In genomic region chr5:148957591-148958202, GRCh38 we compare ENCODE assay signal across 8 cellular contexts.
DNase-seq lines count a peak whose midpoint lies in the region; ATAC-seq and TF ChIP-seq lines count a peak whose summit lies in the region.

No MANE protein-coding gene starts in this region.

- no peaks in the 10 kb centered on the region for H3K9me3 Mint-ChIP-seq in CD8-positive, alpha-beta T cell

- no peak for TF ChIP-seq POLR2A in gastrocnemius medialis (IDR thresholded peaks at IDR 0.05)
- TF ChIP-seq POLR2A in GM18505 (IDR thresholded peaks at IDR 0.05; ENCODE audit: borderline replicate concordance, extremely low read depth, insufficient read depth, insufficient read length): no peak

- H3K4me1 Mint-ChIP-seq in CD8-positive, alpha-beta T cell (ENCODE audit: low read depth): no peaks in the 10 kb centered on the region

- no peak overlapping the region for H3K27ac Mint-ChIP-seq in CD8-positive, alpha-beta T cell

- intact Hi-C loops in CD8-positive, alpha-beta T cell (cut with DNase I, micrococcal nuclease): loop anchor here (1.0 to 5.0 kb wide), 7 partner anchors 115 to 225 kb away; partner anchors contain the start of gene ADRB2 (in 1 of the 2)
- intact Hi-C loops in gastrocnemius medialis (cut with DNase I; ENCODE audit: low total_unique reads): loop anchor here (2.0 to 5.0 kb wide), 2 partner anchors 45 to 215 kb away; no protein-coding TSS in a partner anchor

- TF ChIP-seq CTCF in CD8-positive, alpha-beta T cell (IDR thresholded peaks at IDR 0.05): peak; percentile 90
- TF ChIP-seq CTCF in fibroblast of pulmonary artery (IDR thresholded peaks at IDR 0.05; ENCODE audit: low read length, missing control alignments): peak; percentile 94
- TF ChIP-seq CTCF in gastrocnemius medialis (IDR thresholded peaks at IDR 0.05 in 4 of 5, conservative IDR thresholded peaks at IDR 0.05 in 1 of 5): peak; percentile 74 to 86 (median 79)

- in situ Hi-C loops in gastrocnemius medialis (cut with MboI; ENCODE audit: low sequenced_read_pairs in 4 of 4): loop anchor here in 2 of 4 donors (5.0 to 10.0 kb wide), 2 partner anchors 120 to 133 kb away; partner anchors contain the start of gene ADRB2 (in 1 of the 2)

- H3K36me3 ChIP-seq in CD8-positive, alpha-beta T cell (ENCODE audit: insufficient read depth, low read length): no peaks in the 10 kb centered on the region
- H3K36me3 ChIP-seq in gastrocnemius medialis: no peaks in the 10 kb centered on the region

- CTCF ChIA-PET in CD8-positive, alpha-beta T cell (lab: Charles Lee): interaction anchor here (0.6 to 6.9 kb wide), 39 partner anchors 10 to 226 kb away, joined by 3 to 92 read pairs (median 5); no protein-coding TSS in a partner anchor

- ATAC-seq in CD8-positive, alpha-beta T cell: peak; percentile 58
- ATAC-seq in GM19467 (IDR thresholded peaks at IDR 0.05; ENCODE audit: unreplicated experiment) (peak; percentile 69), gastrocnemius medialis (peak; percentile 19 to 29), GM18505 (IDR thresholded peaks at IDR 0.05; ENCODE audit: unreplicated experiment) (no peak)

- H3K36me3 Mint-ChIP-seq in CD8-positive, alpha-beta T cell: no peaks in the 10 kb centered on the region

- no peaks in the 10 kb centered on the region for H3K27me3 ChIP-seq in CD8-positive, alpha-beta T cell (ENCODE audit: insufficient read depth, low read length)
- no peaks in the 10 kb centered on the region for H3K27me3 ChIP-seq in gastrocnemius medialis

- H3K4me3 Mint-ChIP-seq in CD8-positive, alpha-beta T cell: no peak overlapping the region

- H3K4me3 ChIP-seq in CD8-positive, alpha-beta T cell (ENCODE audit: low read depth, low read length): no peak overlapping the region
- H3K4me3 ChIP-seq in fibroblast of pulmonary artery (replicated peaks; ENCODE audit: low read depth, low read length) (no peak overlapping the region), gastrocnemius medialis (no peak overlapping the region)

- POLR2A ChIA-PET in CD8-positive, alpha-beta T cell (lab: Charles Lee): interaction anchor here (1.0 kb wide), 2 partner anchors 132 to 137 kb away, joined by 3 read pairs; partner anchors contain the start of gene ADRB2

- DNase-seq in CD8-positive, alpha-beta T cell: peak; percentile 15 to 69 (median 47)
- DNase-seq in NCI-H446 (lab: John Stamatoyannopoulos, UW) (peak; percentile 42 to 75), fibroblast of pulmonary artery (ENCODE audit: low read depth) (peak; percentile 49), gastrocnemius medialis (no peak), NCI-H187 treated with DMSO at 0.1 percent for 48 hours (lab: John Stamatoyannopoulos, UW) (no peak)
- DNase-seq in activated CD8-positive, alpha-beta memory T cell treated with anti-CD3 and anti-CD28 coated beads for 24 hours: peak; percentile 76

- peaks cover 3% of the 10 kb centered on the region for H3K27me3 Mint-ChIP-seq in CD8-positive, alpha-beta T cell (ENCODE audit: low read depth)

- H3K9me3 ChIP-seq in CD8-positive, alpha-beta T cell (ENCODE audit: low read length): no peaks in the 10 kb centered on the region
- H3K9me3 ChIP-seq in gastrocnemius medialis: no peaks in the 10 kb centered on the region

- H3K4me1 ChIP-seq in CD8-positive, alpha-beta T cell (ENCODE audit: insufficient read depth, low read length): no peaks in the 10 kb centered on the region
- peaks cover 0 to 6% of the 10 kb centered on the region in 2 donors for H3K4me1 ChIP-seq in gastrocnemius medialis

- no peak overlapping the region for H3K27ac ChIP-seq in CD8-positive, alpha-beta T cell (ENCODE audit: low read depth, low read length)
- no peak overlapping the region for H3K27ac ChIP-seq in gastrocnemius medialis

Comparison
In these comparisons a context has a peak if more than half of its experiments do, and no peak if none do; other contexts are left out.
1. DNase-seq: peak in CD8-positive, alpha-beta T cell (7 of 7), NCI-H446 (2 of 2), activated CD8-positive, alpha-beta memory T cell treated with anti-CD3 and anti-CD28 coated beads for 24 hours (single experiment) and fibroblast of pulmonary artery (single experiment); none in gastrocnemius medialis (0 of 2) and NCI-H187 treated with DMSO at 0.1 percent for 48 hours (single experiment).
2. Peak in every context shown above with its lines, with median percentiles within 50 percentile points of each other: CTCF ChIP-seq.